In genomic region chr6:111757342-111757741, GRCh38 we compare ENCODE assay signal across 11 cellular contexts.
A peak's percentile ranks its signal among the peaks of the same experiment; 100 is the strongest.
DNase-seq lines count a peak whose midpoint lies in the region; ATAC-seq and TF ChIP-seq lines count a peak whose summit lies in the region.
"Had no signal": no experiment of that assay in that cellular context is flagged by ENCODE, and none has a peak within 500 bp of the region (broad histone marks: within the 10 kb centered on the region; RNA-seq: fewer than 3 reads in every experiment).

No MANE protein-coding gene starts in this region.

- no peak overlapping the region for H2AFZ ChIP-seq in Loucy (ENCODE audit: low read length)

- H3K27ac ChIP-seq in CD8-positive, alpha-beta T cell (ENCODE audit: low read depth, low read length): peak overlapping the region; percentile 86

- H3K27ac Mint-ChIP-seq in CD8-positive, alpha-beta T cell: peak overlapping the region; percentile 99

- H3K36me3 ChIP-seq in CD8-positive, alpha-beta T cell (ENCODE audit: insufficient read depth, low read length): no peaks in the 10 kb centered on the region
- H3K36me3 ChIP-seq in Loucy (ENCODE audit: insufficient read depth, low read length): 0 out of 2 replicates have a peak, but pooled peaks cover 3% of the 10 kb centered on the region

- no peaks in the 10 kb centered on the region for H3K9me3 ChIP-seq in CD8-positive, alpha-beta T cell (ENCODE audit: low read length)
- H3K9me3 ChIP-seq in Loucy (ENCODE audit: insufficient read depth, low read depth, low read length) (no peaks in the 10 kb centered on the region), mononuclear cell (ENCODE audit: low read depth, low read length) (no peaks in the 10 kb centered on the region)

- H3K4me1 ChIP-seq in CD8-positive, alpha-beta T cell (ENCODE audit: insufficient read depth, low read length): peaks cover 94% of the 10 kb centered on the region
- H3K4me1 ChIP-seq in Loucy (ENCODE audit: insufficient read depth, low read length, poor library complexity, severe bottlenecking): peaks cover 64% of the 10 kb centered on the region
- peaks cover 51% of the 10 kb centered on the region for H3K4me1 ChIP-seq in mononuclear cell (ENCODE audit: insufficient read depth, low read length)

- peaks cover 95% of the 10 kb centered on the region for H3K4me1 Mint-ChIP-seq in CD8-positive, alpha-beta T cell (ENCODE audit: low read depth)

- peaks cover 78% of the 10 kb centered on the region for H3K79me2 ChIP-seq in Loucy (ENCODE audit: insufficient read depth, low read length)

- DNase-seq in CD8-positive, alpha-beta T cell: no peak
- peak; percentile 66 for DNase-seq in central memory CD4-positive, alpha-beta T cell
- no peak for DNase-seq in stimulated activated CD4-positive, alpha-beta T cell treated with anti-CD3 and anti-CD28 coated beads, Interleukin-4, amount 100 ng/mL, for 4 hours
- DNase-seq: activated CD4-positive, alpha-beta T cell treated with anti-CD3 and anti-CD28 coated beads, Interleukin-2, amount 50 U/mL, for 48 hours; mesendoderm; trophoblast cell had no signal

- no peak for TF ChIP-seq CTCF in CD8-positive, alpha-beta T cell (IDR thresholded peaks at IDR 0.05)
- TF ChIP-seq CTCF in Loucy (conservative IDR thresholded peaks at IDR 0.05; ENCODE audit: low read length): no peak

- CTCF ChIA-PET in CD8-positive, alpha-beta T cell (lab: Charles Lee): interaction anchor here (0.9 to 1.1 kb wide), 2 partner anchors 47 to 97 kb away, joined by 3 read pairs; no protein-coding TSS in a partner anchor

- no peaks in the 10 kb centered on the region for H3K27me3 ChIP-seq in CD8-positive, alpha-beta T cell (ENCODE audit: insufficient read depth, low read length)
- H3K27me3 ChIP-seq in Loucy (ENCODE audit: insufficient read depth, low read length, poor library complexity, severe bottlenecking) (no peaks in the 10 kb centered on the region), mononuclear cell (ENCODE audit: insufficient read depth, low read length) (no peaks in the 10 kb centered on the region)

- no peaks in the 10 kb centered on the region for H3K27me3 Mint-ChIP-seq in CD8-positive, alpha-beta T cell (ENCODE audit: low read depth)

- peak overlapping the region; percentile 15 for H3K4me2 ChIP-seq in Loucy (ENCODE audit: low read depth, low read length, poor library complexity, severe bottlenecking)

- no peaks in the 10 kb centered on the region for H3K9me2 ChIP-seq in Loucy (replicated peaks; ENCODE audit: low read depth, low read length)

- POLR2A ChIA-PET in CD8-positive, alpha-beta T cell (lab: Charles Lee): interaction anchor here (1.2 kb wide), 1 partner anchor 35 kb away, joined by 4 read pairs; no protein-coding TSS in a partner anchor

- intact Hi-C loops in CD8-positive, alpha-beta T cell (cut with DNase I, micrococcal nuclease): loop anchor here (5.0 kb wide), 1 partner anchor 35 kb away; no protein-coding TSS in a partner anchor

- H3F3A ChIP-seq in Loucy (ENCODE audit: low read depth): no peaks in the 10 kb centered on the region

- peak overlapping the region; percentile 90 for H3K4me3 Mint-ChIP-seq in CD8-positive, alpha-beta T cell

- no peak overlapping the region for H3K9ac ChIP-seq in Loucy (ENCODE audit: low read depth, low read length, poor library complexity, severe bottlenecking)

- H3K4me3 ChIP-seq in CD8-positive, alpha-beta T cell (ENCODE audit: low read depth, low read length): peak overlapping the region; percentile 42
- H3K4me3 ChIP-seq in Loucy (ENCODE audit: low read length, poor library complexity, severe bottlenecking) (no peak overlapping the region), mononuclear cell (ENCODE audit: low read length) (peak overlapping the region; percentile 34)

- peak; percentile 6 for ATAC-seq in CD8-positive, alpha-beta T cell
- ATAC-seq in GM18873 (IDR thresholded peaks at IDR 0.05; ENCODE audit: low FRiP score, unreplicated experiment) (no peak), GM18519 (IDR thresholded peaks at IDR 0.05; ENCODE audit: low FRiP score, unreplicated experiment) (no peak), GM21723 (IDR thresholded peaks at IDR 0.05; ENCODE audit: unreplicated experiment) (no peak)

- H3K36me3 Mint-ChIP-seq in CD8-positive, alpha-beta T cell: peaks cover 67% of the 10 kb centered on the region

- H4K20me1 ChIP-seq in Loucy (ENCODE audit: insufficient read depth, low read length, poor library complexity, severe bottlenecking): peaks cover 3% of the 10 kb centered on the region

- H3K9me3 Mint-ChIP-seq in CD8-positive, alpha-beta T cell: no peaks in the 10 kb centered on the region
